In genomic region chr5:125609011-125609410, GRCh38 we compare ENCODE assay signal across 20 cellular contexts.
"Had no signal": no experiment of that assay in that cellular context is flagged by ENCODE, and none has a peak within 500 bp of the region (broad histone marks: within the 10 kb centered on the region; RNA-seq: fewer than 3 reads in every experiment).

No MANE protein-coding gene starts in this region.

- ATAC-seq: foreskin keratinocyte; left colon; left ventricle myocardium superior; natural killer cell treated with Interleukin-12 subunit alpha and Interleukin-12 subunit beta and Interleukin-15 and Interleukin-18, amount 100 ng/mL, for 72 hours; pancreas; right cardiac atrium had no signal

- DNase-seq: colonic mucosa; effector CD4-positive, alpha-beta T cell; endodermal cell; erythroblast; foreskin keratinocyte; head of caudate nucleus; left colon; left ventricle myocardium superior; mesenchymal stem cell; midbrain; nucleus accumbens; pancreas; right cardiac atrium; stimulated activated CD4-positive, alpha-beta T cell treated with anti-CD3 and anti-CD28 coated beads, Interleukin-2, amount 100 ng/mL, for 48 hours; stimulated activated naive CD4-positive, alpha-beta T cell treated with Interleukin-2 at 50 U/mL for 16 hours had no signal

- H3K36me3 ChIP-seq: colonic mucosa, neural progenitor cell, pancreas had no signal

- H3K27ac ChIP-seq: colonic mucosa, foreskin keratinocyte, hepatocyte, neural progenitor cell, pancreas had no signal

- H3K27me3 ChIP-seq: colonic mucosa, foreskin keratinocyte, hepatocyte, neural progenitor cell, pancreas had no signal

- H3K9me3 ChIP-seq: colonic mucosa, pancreas had no signal

- H3K4me1 ChIP-seq: colonic mucosa, foreskin keratinocyte, neural progenitor cell had no signal

- H3K4me3 ChIP-seq: colonic mucosa, hepatocyte, lung, neural progenitor cell, pancreas, smooth muscle cell had no signal
